ENCODE assay signal across 1 cellular context in the genomic region with DNA sequence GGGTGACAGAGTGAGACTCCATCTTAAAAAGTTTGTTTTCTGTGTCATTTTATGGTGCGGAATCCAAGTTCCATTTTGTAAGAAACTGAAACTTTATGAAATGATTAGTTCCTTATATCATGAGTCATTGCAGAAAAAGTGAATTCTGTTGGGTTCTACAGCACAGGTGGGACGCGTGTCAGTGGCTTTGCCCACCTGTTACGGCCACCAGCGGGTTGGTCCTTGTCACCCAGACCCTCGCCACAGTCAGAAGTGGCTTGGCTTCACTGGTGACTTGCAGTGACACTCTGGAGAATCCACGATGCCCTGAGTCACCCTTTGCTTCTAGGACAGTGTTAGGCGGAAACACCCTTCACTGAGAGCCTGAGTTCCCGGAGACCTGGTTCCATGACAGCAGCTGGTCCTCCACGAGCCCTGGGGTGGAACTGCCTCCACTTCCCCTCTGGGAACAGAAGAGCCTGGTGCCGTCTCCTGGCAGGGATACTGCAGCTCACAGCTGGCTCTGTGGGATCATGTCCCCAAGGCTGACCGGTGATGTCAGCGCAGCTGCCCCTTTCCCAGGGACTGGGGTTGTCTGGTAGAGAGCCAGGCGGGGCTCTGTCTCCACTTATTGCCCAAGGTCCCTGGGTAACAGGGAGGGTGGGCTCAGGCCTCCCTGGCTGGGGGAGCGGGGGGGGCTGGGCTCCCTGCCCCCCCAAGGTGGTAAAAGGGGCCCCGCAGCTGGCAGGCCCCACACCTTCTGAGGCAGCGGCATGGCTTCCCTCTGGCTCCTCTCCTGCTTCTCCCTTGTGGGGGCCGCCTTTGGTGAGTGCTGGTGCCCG.
TF ChIP-seq lines count a peak whose summit lies in the region.

CTRB1 (plus strand) TSS at position 733 of the 821 bp plus-strand sequence; CDS start at position 753, 20 bp downstream.

TF ChIP-seq in IMR-90, 13 proteins besides CTCF, POLR2A, EP300 and RAD21 (continued from another document):
- TF ChIP-seq USF2 (IDR thresholded peaks at IDR 0.05; ENCODE audit: low read depth, low read length): no peak
- no peak for TF ChIP-seq NFE2L2 (IDR thresholded peaks at IDR 0.05; ENCODE audit: low read depth, low read length)
- no peak for TF ChIP-seq MAFK (IDR thresholded peaks at IDR 0.05; ENCODE audit: low read depth, low read length)
